10 cellular contexts compared by ENCODE assay signal in genomic region chr5:41748631-41749030, GRCh38.
A peak's percentile ranks its signal among the peaks of the same experiment; 100 is the strongest.
DNase-seq lines count a peak whose midpoint lies in the region; ATAC-seq lines count a peak whose summit lies in the region.
"Had no signal": no experiment of that assay in that cellular context is flagged by ENCODE, and none has a peak within 500 bp of the region (broad histone marks: within the 10 kb centered on the region; RNA-seq: fewer than 3 reads in every experiment).

No MANE protein-coding gene starts in this region.

- DNase-seq in NCI-H524 (lab: John Stamatoyannopoulos, UW) (no peak), NCI-H128 (lab: John Stamatoyannopoulos, UW; ENCODE audit: unreplicated experiment) (no peak), SHP77 treated with DMSO at 0.1 percent for 48 hours (lab: John Stamatoyannopoulos, UW) (no peak)
- no peak for DNase-seq in activated CD4-positive, alpha-beta T cell treated with anti-CD3 and anti-CD28 coated beads, Interleukin-2, amount 50 U/mL, for 4 hours
- DNase-seq: activated effector memory CD4-positive, alpha-beta T cell treated with anti-CD3 and anti-CD28 coated beads, Interleukin-2, amount 50 U/mL, for 16 hours; NCI-H446 had no signal

- ATAC-seq in GM18517 (IDR thresholded peaks at IDR 0.05; ENCODE audit: unreplicated experiment) = peak; percentile 100
- ATAC-seq in GM21360 (IDR thresholded peaks at IDR 0.05; ENCODE audit: unreplicated experiment) = peak; percentile 96
- peak; percentile 94 for ATAC-seq in HG03196 (IDR thresholded peaks at IDR 0.05; ENCODE audit: unreplicated experiment)
- ATAC-seq in esophagus mucosa = peak; percentile 80
